ENCODE assay signal across 1 cellular context in the genomic region with DNA sequence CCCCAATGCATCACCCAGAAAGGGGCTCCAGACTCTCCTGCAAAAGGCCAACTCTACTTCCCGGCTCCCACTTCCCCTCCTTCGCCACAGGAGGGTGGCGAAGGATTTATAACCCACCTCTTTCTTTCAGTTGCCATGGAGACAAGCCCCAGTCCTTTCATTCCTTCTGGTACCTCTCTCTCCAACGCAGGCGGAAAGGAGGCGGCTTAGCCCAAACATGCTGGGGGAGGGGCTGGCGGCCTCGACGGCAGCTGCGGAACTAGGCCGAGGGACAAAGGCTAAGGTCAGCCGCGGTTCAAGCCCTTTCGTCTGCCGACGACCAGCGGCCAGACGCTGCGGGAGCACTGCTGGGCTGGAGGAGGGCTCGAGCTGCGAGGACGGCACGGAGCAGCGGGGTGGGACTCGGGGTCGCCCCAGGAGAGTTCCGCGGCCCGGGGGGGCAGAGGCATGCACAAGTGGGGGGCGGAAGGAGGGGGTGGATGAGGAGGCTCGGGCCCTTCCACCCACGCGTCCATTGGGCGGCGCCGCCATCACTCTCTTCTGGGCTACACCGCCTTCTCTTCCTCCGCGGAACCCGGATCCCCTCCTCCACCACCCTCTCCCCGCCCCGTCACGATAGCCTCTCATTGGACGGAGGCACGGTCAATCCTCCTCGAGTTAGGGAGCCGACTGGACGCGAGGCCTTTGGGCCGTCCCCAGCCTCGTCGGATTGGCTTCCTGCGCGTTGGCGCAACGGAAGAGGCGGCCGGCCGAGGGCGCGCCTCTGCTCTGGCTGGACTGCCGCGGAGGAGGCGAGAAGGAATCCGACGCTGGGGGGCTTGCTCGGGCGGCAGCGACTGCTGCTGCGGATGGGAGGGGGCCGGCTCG.
TF ChIP-seq lines count a peak whose summit lies in the region.

A gene (plus strand): TSS at position 766 of the 867 bp plus-strand sequence.

TF ChIP-seq in GM12878, 131 proteins besides CTCF, POLR2A, EP300 and RAD21 (continued from another document and continues in another):
- TF ChIP-seq POLR2AphosphoS2 (IDR thresholded peaks at IDR 0.05; ENCODE audit: low read depth, low read length) = 0 out of 2 replicates have a peak, but pooled peaks have one; percentile 66
- TF ChIP-seq IKZF2 (IDR thresholded peaks at IDR 0.05) = peak; percentile 29 to 30; a peak in 2 of 4 replicates
- TF ChIP-seq, protein P1, sequence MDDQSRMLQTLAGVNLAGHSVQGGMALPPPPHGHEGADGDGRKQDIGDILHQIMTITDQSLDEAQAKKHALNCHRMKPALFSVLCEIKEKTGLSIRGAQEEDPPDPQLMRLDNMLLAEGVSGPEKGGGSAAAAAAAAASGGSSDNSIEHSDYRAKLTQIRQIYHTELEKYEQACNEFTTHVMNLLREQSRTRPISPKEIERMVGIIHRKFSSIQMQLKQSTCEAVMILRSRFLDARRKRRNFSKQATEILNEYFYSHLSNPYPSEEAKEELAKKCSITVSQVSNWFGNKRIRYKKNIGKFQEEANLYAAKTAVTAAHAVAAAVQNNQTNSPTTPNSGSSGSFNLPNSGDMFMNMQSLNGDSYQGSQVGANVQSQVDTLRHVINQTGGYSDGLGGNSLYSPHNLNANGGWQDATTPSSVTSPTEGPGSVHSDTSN (IDR thresholded peaks at IDR 0.05; ENCODE audit: insufficient replicate concordance, low read depth, low read length) = peak; percentile 99
- TF ChIP-seq RBBP5 (conservative IDR thresholded peaks at IDR 0.05) = no peak
- TF ChIP-seq JUND (IDR thresholded peaks at IDR 0.05; ENCODE audit: low read depth, low read length) = peak; percentile 9; the same call in 1 of the 2 replicates
- TF ChIP-seq EZH2 (IDR thresholded peaks at IDR 0.05; ENCODE audit: borderline replicate concordance, control insufficient read depth, low read depth, low read length) = no peak
- TF ChIP-seq BHLHE40 (IDR thresholded peaks at IDR 0.05; ENCODE audit: borderline replicate concordance in 1 of 2, low read depth in 2 of 2, low read length in 1 of 2) = peak; percentile 37 to 48; a peak in 3 of 4 replicates
- TF ChIP-seq SUZ12 (IDR thresholded peaks at IDR 0.05; ENCODE audit: unreplicated experiment) = no peak
- no peak for TF ChIP-seq RFX5 (IDR thresholded peaks at IDR 0.05; ENCODE audit: low read depth, low read length)
- TF ChIP-seq MTA3 (IDR thresholded peaks at IDR 0.05; ENCODE audit: borderline replicate concordance, low read length) = no peak
- TF ChIP-seq CHD1 (IDR thresholded peaks at IDR 0.05; ENCODE audit: low read depth, low read length) = peak; percentile 37; the same call in 1 of the 2 replicates
- TF ChIP-seq, protein P2, sequence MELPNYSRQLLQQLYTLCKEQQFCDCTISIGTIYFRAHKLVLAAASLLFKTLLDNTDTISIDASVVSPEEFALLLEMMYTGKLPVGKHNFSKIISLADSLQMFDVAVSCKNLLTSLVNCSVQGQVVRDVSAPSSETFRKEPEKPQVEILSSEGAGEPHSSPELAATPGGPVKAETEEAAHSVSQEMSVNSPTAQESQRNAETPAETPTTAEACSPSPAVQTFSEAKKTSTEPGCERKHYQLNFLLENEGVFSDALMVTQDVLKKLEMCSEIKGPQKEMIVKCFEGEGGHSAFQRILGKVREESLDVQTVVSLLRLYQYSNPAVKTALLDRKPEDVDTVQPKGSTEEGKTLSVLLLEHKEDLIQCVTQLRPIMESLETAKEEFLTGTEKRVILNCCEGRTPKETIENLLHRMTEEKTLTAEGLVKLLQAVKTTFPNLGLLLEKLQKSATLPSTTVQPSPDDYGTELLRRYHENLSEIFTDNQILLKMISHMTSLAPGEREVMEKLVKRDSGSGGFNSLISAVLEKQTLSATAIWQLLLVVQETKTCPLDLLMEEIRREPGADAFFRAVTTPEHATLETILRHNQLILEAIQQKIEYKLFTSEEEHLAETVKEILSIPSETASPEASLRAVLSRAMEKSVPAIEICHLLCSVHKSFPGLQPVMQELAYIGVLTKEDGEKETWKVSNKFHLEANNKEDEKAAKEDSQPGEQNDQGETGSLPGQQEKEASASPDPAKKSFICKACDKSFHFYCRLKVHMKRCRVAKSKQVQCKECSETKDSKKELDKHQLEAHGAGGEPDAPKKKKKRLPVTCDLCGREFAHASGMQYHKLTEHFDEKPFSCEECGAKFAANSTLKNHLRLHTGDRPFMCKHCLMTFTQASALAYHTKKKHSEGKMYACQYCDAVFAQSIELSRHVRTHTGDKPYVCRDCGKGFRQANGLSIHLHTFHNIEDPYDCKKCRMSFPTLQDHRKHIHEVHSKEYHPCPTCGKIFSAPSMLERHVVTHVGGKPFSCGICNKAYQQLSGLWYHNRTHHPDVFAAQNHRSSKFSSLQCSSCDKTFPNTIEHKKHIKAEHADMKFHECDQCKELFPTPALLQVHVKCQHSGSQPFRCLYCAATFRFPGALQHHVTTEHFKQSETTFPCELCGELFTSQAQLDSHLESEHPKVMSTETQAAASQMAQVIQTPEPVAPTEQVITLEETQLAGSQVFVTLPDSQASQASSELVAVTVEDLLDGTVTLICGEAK (IDR thresholded peaks at IDR 0.05; ENCODE audit: borderline replicate concordance) = peak; percentile 91
- TF ChIP-seq CBX3 (IDR thresholded peaks at IDR 0.05; ENCODE audit: borderline replicate concordance, low read depth) = no peak
- TF ChIP-seq SMAD5 (IDR thresholded peaks at IDR 0.05; ENCODE audit: low read depth) = peak; percentile 64
- TF ChIP-seq, protein P3, sequence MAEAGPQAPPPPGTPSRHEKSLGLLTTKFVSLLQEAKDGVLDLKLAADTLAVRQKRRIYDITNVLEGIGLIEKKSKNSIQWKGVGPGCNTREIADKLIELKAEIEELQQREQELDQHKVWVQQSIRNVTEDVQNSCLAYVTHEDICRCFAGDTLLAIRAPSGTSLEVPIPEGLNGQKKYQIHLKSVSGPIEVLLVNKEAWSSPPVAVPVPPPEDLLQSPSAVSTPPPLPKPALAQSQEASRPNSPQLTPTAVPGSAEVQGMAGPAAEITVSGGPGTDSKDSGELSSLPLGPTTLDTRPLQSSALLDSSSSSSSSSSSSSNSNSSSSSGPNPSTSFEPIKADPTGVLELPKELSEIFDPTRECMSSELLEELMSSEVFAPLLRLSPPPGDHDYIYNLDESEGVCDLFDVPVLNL (IDR thresholded peaks at IDR 0.05; ENCODE audit: low read depth, low read length) = peak; percentile 16; the same call in 1 of the 2 replicates
- peak; percentile 66 for TF ChIP-seq MEF2B (IDR thresholded peaks at IDR 0.05; ENCODE audit: partially characterized antibody, poor library complexity, severe bottlenecking)
- TF ChIP-seq, protein P4, sequence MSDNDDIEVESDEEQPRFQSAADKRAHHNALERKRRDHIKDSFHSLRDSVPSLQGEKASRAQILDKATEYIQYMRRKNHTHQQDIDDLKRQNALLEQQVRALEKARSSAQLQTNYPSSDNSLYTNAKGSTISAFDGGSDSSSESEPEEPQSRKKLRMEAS (IDR thresholded peaks at IDR 0.05; ENCODE audit: low read depth, low read length) = peak; percentile 34; the same call in 1 of the 2 replicates
- TF ChIP-seq, protein P5, sequence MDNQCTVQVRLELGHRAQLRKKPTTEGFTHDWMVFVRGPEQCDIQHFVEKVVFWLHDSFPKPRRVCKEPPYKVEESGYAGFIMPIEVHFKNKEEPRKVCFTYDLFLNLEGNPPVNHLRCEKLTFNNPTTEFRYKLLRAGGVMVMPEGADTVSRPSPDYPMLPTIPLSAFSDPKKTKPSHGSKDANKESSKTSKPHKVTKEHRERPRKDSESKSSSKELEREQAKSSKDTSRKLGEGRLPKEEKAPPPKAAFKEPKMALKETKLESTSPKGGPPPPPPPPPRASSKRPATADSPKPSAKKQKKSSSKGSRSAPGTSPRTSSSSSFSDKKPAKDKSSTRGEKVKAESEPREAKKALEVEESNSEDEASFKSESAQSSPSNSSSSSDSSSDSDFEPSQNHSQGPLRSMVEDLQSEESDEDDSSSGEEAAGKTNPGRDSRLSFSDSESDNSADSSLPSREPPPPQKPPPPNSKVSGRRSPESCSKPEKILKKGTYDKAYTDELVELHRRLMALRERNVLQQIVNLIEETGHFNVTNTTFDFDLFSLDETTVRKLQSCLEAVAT (IDR thresholded peaks at IDR 0.05) = peak; percentile 74
- no peak for TF ChIP-seq SREBF1 (IDR thresholded peaks at IDR 0.05; ENCODE audit: low read length)
- TF ChIP-seq NR2F1 (conservative IDR thresholded peaks at IDR 0.05) = peak; percentile 84
- TF ChIP-seq, protein P6, sequence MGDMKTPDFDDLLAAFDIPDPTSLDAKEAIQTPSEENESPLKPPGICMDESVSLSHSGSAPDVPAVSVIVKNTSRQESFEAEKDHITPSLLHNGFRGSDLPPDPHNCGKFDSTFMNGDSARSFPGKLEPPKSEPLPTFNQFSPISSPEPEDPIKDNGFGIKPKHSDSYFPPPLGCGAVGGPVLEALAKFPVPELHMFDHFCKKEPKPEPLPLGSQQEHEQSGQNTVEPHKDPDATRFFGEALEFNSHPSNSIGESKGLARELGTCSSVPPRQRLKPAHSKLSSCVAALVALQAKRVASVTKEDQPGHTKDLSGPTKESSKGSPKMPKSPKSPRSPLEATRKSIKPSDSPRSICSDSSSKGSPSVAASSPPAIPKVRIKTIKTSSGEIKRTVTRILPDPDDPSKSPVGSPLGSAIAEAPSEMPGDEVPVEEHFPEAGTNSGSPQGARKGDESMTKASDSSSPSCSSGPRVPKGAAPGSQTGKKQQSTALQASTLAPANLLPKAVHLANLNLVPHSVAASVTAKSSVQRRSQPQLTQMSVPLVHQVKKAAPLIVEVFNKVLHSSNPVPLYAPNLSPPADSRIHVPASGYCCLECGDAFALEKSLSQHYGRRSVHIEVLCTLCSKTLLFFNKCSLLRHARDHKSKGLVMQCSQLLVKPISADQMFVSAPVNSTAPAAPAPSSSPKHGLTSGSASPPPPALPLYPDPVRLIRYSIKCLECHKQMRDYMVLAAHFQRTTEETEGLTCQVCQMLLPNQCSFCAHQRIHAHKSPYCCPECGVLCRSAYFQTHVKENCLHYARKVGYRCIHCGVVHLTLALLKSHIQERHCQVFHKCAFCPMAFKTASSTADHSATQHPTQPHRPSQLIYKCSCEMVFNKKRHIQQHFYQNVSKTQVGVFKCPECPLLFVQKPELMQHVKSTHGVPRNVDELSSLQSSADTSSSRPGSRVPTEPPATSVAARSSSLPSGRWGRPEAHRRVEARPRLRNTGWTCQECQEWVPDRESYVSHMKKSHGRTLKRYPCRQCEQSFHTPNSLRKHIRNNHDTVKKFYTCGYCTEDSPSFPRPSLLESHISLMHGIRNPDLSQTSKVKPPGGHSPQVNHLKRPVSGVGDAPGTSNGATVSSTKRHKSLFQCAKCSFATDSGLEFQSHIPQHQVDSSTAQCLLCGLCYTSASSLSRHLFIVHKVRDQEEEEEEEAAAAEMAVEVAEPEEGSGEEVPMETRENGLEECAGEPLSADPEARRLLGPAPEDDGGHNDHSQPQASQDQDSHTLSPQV (IDR thresholded peaks at IDR 0.05) = no peak
- no peak for TF ChIP-seq BRCA1 (IDR thresholded peaks at IDR 0.05; ENCODE audit: low read depth, low read length)
- TF ChIP-seq, protein P7, sequence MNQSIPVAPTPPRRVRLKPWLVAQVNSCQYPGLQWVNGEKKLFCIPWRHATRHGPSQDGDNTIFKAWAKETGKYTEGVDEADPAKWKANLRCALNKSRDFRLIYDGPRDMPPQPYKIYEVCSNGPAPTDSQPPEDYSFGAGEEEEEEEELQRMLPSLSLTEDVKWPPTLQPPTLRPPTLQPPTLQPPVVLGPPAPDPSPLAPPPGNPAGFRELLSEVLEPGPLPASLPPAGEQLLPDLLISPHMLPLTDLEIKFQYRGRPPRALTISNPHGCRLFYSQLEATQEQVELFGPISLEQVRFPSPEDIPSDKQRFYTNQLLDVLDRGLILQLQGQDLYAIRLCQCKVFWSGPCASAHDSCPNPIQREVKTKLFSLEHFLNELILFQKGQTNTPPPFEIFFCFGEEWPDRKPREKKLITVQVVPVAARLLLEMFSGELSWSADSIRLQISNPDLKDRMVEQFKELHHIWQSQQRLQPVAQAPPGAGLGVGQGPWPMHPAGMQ (IDR thresholded peaks at IDR 0.05; ENCODE audit: borderline replicate concordance) = no peak
- peak; percentile 70; the same call in 1 of the 2 replicates for TF ChIP-seq ZNF207 (IDR thresholded peaks at IDR 0.05; ENCODE audit: borderline replicate concordance)
- TF ChIP-seq, protein P8, sequence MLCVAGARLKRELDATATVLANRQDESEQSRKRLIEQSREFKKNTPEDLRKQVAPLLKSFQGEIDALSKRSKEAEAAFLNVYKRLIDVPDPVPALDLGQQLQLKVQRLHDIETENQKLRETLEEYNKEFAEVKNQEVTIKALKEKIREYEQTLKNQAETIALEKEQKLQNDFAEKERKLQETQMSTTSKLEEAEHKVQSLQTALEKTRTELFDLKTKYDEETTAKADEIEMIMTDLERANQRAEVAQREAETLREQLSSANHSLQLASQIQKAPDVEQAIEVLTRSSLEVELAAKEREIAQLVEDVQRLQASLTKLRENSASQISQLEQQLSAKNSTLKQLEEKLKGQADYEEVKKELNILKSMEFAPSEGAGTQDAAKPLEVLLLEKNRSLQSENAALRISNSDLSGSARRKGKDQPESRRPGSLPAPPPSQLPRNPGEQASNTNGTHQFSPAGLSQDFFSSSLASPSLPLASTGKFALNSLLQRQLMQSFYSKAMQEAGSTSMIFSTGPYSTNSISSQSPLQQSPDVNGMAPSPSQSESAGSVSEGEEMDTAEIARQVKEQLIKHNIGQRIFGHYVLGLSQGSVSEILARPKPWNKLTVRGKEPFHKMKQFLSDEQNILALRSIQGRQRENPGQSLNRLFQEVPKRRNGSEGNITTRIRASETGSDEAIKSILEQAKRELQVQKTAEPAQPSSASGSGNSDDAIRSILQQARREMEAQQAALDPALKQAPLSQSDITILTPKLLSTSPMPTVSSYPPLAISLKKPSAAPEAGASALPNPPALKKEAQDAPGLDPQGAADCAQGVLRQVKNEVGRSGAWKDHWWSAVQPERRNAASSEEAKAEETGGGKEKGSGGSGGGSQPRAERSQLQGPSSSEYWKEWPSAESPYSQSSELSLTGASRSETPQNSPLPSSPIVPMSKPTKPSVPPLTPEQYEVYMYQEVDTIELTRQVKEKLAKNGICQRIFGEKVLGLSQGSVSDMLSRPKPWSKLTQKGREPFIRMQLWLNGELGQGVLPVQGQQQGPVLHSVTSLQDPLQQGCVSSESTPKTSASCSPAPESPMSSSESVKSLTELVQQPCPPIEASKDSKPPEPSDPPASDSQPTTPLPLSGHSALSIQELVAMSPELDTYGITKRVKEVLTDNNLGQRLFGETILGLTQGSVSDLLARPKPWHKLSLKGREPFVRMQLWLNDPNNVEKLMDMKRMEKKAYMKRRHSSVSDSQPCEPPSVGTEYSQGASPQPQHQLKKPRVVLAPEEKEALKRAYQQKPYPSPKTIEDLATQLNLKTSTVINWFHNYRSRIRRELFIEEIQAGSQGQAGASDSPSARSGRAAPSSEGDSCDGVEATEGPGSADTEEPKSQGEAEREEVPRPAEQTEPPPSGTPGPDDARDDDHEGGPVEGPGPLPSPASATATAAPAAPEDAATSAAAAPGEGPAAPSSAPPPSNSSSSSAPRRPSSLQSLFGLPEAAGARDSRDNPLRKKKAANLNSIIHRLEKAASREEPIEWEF (IDR thresholded peaks at IDR 0.05; ENCODE audit: insufficient replicate concordance, low read depth, low read length) = no peak
- TF ChIP-seq, protein P9, sequence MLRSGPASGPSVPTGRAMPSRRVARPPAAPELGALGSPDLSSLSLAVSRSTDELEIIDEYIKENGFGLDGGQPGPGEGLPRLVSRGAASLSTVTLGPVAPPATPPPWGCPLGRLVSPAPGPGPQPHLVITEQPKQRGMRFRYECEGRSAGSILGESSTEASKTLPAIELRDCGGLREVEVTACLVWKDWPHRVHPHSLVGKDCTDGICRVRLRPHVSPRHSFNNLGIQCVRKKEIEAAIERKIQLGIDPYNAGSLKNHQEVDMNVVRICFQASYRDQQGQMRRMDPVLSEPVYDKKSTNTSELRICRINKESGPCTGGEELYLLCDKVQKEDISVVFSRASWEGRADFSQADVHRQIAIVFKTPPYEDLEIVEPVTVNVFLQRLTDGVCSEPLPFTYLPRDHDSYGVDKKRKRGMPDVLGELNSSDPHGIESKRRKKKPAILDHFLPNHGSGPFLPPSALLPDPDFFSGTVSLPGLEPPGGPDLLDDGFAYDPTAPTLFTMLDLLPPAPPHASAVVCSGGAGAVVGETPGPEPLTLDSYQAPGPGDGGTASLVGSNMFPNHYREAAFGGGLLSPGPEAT (IDR thresholded peaks at IDR 0.05; ENCODE audit: low read depth) = peak; percentile 22; the same call in 1 of the 2 replicates
- no peak for TF ChIP-seq RAD51 (IDR thresholded peaks at IDR 0.05)
- no peak for TF ChIP-seq ZNF24 (IDR thresholded peaks at IDR 0.05)
- peak; percentile 86 for TF ChIP-seq FOS (IDR thresholded peaks at IDR 0.05; ENCODE audit: borderline replicate concordance, extremely low read depth, insufficient read length)
